ENCODE assay signal across 31 cellular contexts in genomic region chr2:165494568-165494967, GRCh38. TPM values are rescaled to one million over a fixed set of nuclear protein-coding genes. Genes with fewer than 3 reads are reported as not detected.
"Had no signal": no experiment of that assay in that cellular context is flagged by ENCODE, and none has a peak within 500 bp of the region (broad histone marks: within the 10 kb centered on the region; RNA-seq: fewer than 3 reads in every experiment).

No MANE protein-coding gene starts in this region.

- H3K27ac ChIP-seq: ascending aorta, breast epithelium, cardiac muscle cell, colonic mucosa, epithelial cell of prostate, WERI-Rb-1 had no signal

- H3K27me3 ChIP-seq: ascending aorta, breast epithelium, cardiac muscle cell, colonic mucosa had no signal

- H3K36me3 ChIP-seq: ascending aorta, breast epithelium, cardiac muscle cell, colonic mucosa, WERI-Rb-1 had no signal

- H3K9me3 ChIP-seq: ascending aorta, breast epithelium, colonic mucosa had no signal

- H3K4me3 ChIP-seq: ascending aorta, breast epithelium, cardiac muscle cell, colonic mucosa had no signal

- H3K36me3 Mint-ChIP-seq: activated naive CD4-positive, alpha-beta T cell treated with anti-CD3 and anti-CD28 coated beads, Interleukin-2, amount 50 U/mL, for 24 hours; activated naive CD8-positive, alpha-beta T cell treated with anti-CD3 and anti-CD28 coated beads, Interleukin-2, amount 10 ng/mL, durations not matched to agents 7 days and 5 days had no signal

- H3K9me3 Mint-ChIP-seq: activated B cell treated with CpG ODN at 0.5 μM for 24 hours; activated naive CD4-positive, alpha-beta T cell treated with anti-CD3 and anti-CD28 coated beads for 36 hours; activated naive CD4-positive, alpha-beta T cell treated with anti-CD3 and anti-CD28 coated beads, Interleukin-2, amount 50 U/mL, for 24 hours; activated naive CD8-positive, alpha-beta T cell treated with anti-CD3 and anti-CD28 coated beads, Interleukin-2, amount 10 ng/mL, durations not matched to agents 7 days and 5 days; activated T-cell treated with anti-CD3 and anti-CD28 coated beads, Interleukin-2, amount 50 U/mL, for 4 hours; activated T-helper 17 cell treated with anti-CD3 and anti-CD28 coated beads, Interleukin-2, amount 50 U/mL, for 72 hours; T-helper 2 cell treated with Interferon-gamma antibody and Interleukin-4, amounts not matched to agents 5 μg/mL and 100 μg/mL, for 36 hours had no signal

- DNase-seq: activated B cell treated with CpG ODN at 0.5 μM for 24 hours; activated CD4-positive, alpha-beta T cell treated with anti-CD3 and anti-CD28 coated beads for 48 hours; activated CD4-positive, alpha-beta T cell treated with anti-CD3 and anti-CD28 coated beads, Interleukin-2, amount 50 U/mL, for 1 hour; activated CD4-positive, alpha-beta T cell treated with anti-CD3 and anti-CD28 coated beads, Interleukin-2, amount 50 U/mL, for 48 hours; activated CD8-positive, alpha-beta memory T cell treated with anti-CD3 and anti-CD28 coated beads for 24 hours; activated CD8-positive, alpha-beta T cell treated with anti-CD3 and anti-CD28 coated beads for 36 hours; activated effector memory CD4-positive, alpha-beta T cell treated with Interleukin-2 at 50 U/mL for 16 hours; activated naive CD4-positive, alpha-beta T cell treated with anti-CD3 and anti-CD28 coated beads for 36 hours; activated naive CD8-positive, alpha-beta T cell treated with anti-CD3 and anti-CD28 coated beads, Interleukin-2, amount 10 ng/mL, durations not matched to agents 7 days and 5 days; activated T-cell treated with anti-CD3 and anti-CD28 coated beads, Interleukin-2, amount 50 U/mL, for 4 hours; central memory CD4-positive, alpha-beta T cell; cerebellar nuclear complex; colonic mucosa; effector CD8-positive, alpha-beta T cell; head of caudate nucleus; T-helper 17 cell; T1000; WERI-Rb-1 had no signal

- ATAC-seq: activated CD4-positive, CD25-positive, alpha-beta regulatory T cell treated with anti-CD3 and anti-CD28 coated beads, Interleukin-2, amount 50 U/mL, for 24 hours; activated CD8-positive, alpha-beta T cell treated with anti-CD3 and anti-CD28 coated beads for 36 hours; activated T-cell treated with anti-CD3 and anti-CD28 coated beads, Interleukin-2, amount 50 U/mL, for 4 hours; activated T-helper 17 cell treated with anti-CD3 and anti-CD28 coated beads, Interleukin-2, amount 50 U/mL, for 72 hours; esophagus mucosa; T-helper 17 cell had no signal

- H3K27ac Mint-ChIP-seq: activated B cell treated with CpG ODN at 0.5 μM for 24 hours; activated CD8-positive, alpha-beta T cell treated with anti-CD3 and anti-CD28 coated beads for 36 hours; activated naive CD4-positive, alpha-beta T cell treated with anti-CD3 and anti-CD28 coated beads for 36 hours; activated naive CD4-positive, alpha-beta T cell treated with anti-CD3 and anti-CD28 coated beads, Interleukin-2, amount 50 U/mL, for 24 hours; activated naive CD8-positive, alpha-beta T cell treated with anti-CD3 and anti-CD28 coated beads, Interleukin-2, amount 10 ng/mL, durations not matched to agents 7 days and 5 days; activated T-helper 17 cell treated with anti-CD3 and anti-CD28 coated beads, Interleukin-2, amount 50 U/mL, for 72 hours; brain; T-helper 17 cell; T-helper 2 cell treated with Interferon-gamma antibody and Interleukin-4, amounts not matched to agents 5 μg/mL and 100 μg/mL, for 36 hours had no signal

- H3K4me1 ChIP-seq: ascending aorta, breast epithelium, colonic mucosa had no signal

- FAIRE-seq: endometrium, endothelial cell of umbilical vein, frontal cortex had no signal

RNA-seq across cellular contexts. Expression of gene CSRNP3, which starts 25.1 kb away (rescaled TPM):
- total RNA-seq: activated B cell treated with CpG ODN at 0.5 μM for 24 hours; activated CD8-positive, alpha-beta T cell treated with anti-CD3 and anti-CD28 coated beads for 36 hours; activated naive CD4-positive, alpha-beta T cell treated with anti-CD3 and anti-CD28 coated beads for 36 hours; activated naive CD8-positive, alpha-beta T cell treated with anti-CD3 and anti-CD28 coated beads, Interleukin-2, amount 10 ng/mL, durations not matched to agents 7 days and 5 days; activated T-cell treated with anti-CD3 and anti-CD28 coated beads, Interleukin-2, amount 50 U/mL, for 4 hours; activated T-helper 17 cell treated with anti-CD3 and anti-CD28 coated beads, Interleukin-2, amount 50 U/mL, for 72 hours; endothelial cell of umbilical vein; T-helper 17 cell had no signal
- polyA plus RNA-seq: endothelial cell of umbilical vein had no signal
